1 cellular context compared by ENCODE assay signal in the genomic region with DNA sequence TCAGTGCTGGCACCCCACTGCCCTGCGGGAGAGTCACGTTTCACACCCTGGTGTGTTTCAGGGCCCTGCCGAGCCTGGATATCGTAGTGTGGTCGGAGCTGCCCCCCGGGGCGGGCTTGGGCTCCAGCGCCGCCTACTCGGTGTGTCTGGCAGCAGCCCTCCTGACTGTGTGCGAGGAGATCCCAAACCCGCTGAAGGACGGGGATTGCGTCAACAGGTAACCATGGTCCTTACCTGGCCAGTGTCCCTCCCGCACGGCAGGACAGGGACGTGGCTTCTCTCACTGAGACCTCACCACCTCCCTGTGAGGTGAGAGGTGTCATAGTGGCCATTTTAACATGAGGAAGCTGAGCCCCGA.
TF ChIP-seq lines count a peak whose summit lies in the region.

No MANE protein-coding gene starts in this region.

TF ChIP-seq in HCT116, 20 proteins besides CTCF, POLR2A, EP300 and RAD21:
- TF ChIP-seq SIN3A (IDR thresholded peaks at IDR 0.05; ENCODE audit: low read depth) = no peak
- TF ChIP-seq EGR1 (IDR thresholded peaks at IDR 0.05; ENCODE audit: low read depth) = no peak
- TF ChIP-seq TCF7L2 (IDR thresholded peaks at IDR 0.05; ENCODE audit: borderline replicate concordance, extremely low read depth, insufficient read depth, insufficient read length) = no peak
- TF ChIP-seq, protein P1, sequence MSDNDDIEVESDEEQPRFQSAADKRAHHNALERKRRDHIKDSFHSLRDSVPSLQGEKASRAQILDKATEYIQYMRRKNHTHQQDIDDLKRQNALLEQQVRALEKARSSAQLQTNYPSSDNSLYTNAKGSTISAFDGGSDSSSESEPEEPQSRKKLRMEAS (IDR thresholded peaks at IDR 0.05) = no peak
- TF ChIP-seq CBX3 (IDR thresholded peaks at IDR 0.05; ENCODE audit: low read depth) = no peak
- TF ChIP-seq ZBTB33 (IDR thresholded peaks at IDR 0.05; ENCODE audit: extremely low read depth, insufficient replicate concordance, low read length) = no peak
